In the genomic region with DNA sequence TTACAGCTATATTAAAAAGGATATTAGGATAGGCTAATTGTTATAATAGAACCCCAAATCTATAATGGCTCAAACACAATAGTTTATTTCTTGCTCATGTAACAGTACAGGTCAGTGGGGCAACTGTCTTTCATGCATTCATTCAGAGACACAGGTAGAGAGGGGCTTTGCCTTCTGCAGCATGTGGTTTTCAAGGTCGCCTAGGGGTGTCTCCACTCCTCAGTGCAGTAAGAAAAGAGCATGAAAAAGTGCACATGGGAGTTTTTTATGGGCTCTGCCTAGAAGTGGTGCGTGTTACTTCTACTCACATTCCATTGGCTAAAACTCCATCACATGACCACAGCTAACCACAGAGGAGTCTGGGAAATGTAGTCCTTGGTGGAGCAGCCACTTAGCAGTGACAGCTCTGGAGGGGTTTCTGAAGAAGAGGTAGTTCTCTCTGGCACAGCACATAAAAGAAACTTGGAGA, we compare ENCODE assay signal across 1 cellular context.
TF ChIP-seq lines count a peak whose summit lies in the region.

No MANE protein-coding gene starts in this region.

TF ChIP-seq in endothelial cell of umbilical vein, 7 proteins besides CTCF, POLR2A, EP300 and RAD21:
- no peak for TF ChIP-seq FOS (IDR thresholded peaks at IDR 0.05; ENCODE audit: borderline replicate concordance, insufficient read depth, low read length)
- TF ChIP-seq EZH2 (IDR thresholded peaks at IDR 0.05; ENCODE audit: borderline replicate concordance, low read depth, low read length, severe bottlenecking) = no peak
- TF ChIP-seq POLR2AphosphoS5 (IDR thresholded peaks at IDR 0.05; ENCODE audit: insufficient read depth, low read depth, low read length) = peak; percentile 43
- TF ChIP-seq MYC (IDR thresholded peaks at IDR 0.05; ENCODE audit: low read depth, low read length) = no peak
- TF ChIP-seq, protein P1, sequence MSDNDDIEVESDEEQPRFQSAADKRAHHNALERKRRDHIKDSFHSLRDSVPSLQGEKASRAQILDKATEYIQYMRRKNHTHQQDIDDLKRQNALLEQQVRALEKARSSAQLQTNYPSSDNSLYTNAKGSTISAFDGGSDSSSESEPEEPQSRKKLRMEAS (IDR thresholded peaks at IDR 0.05; ENCODE audit: insufficient read depth, insufficient read length) = peak; percentile 92
TF ChIP-seq in endothelial cell of umbilical vein: peak in this region for 2.
